ENCODE assay signal across 16 cellular contexts in genomic region chr1:10669570-10669969, GRCh38.
"Had no signal": no experiment of that assay in that cellular context is flagged by ENCODE, and none has a peak within 500 bp of the region (broad histone marks: within the 10 kb centered on the region; RNA-seq: fewer than 3 reads in every experiment).

No MANE protein-coding gene starts in this region.

- H3K27ac ChIP-seq: dorsolateral prefrontal cortex, hepatocyte, neural progenitor cell, ovary, tibial nerve had no signal

- H3K9ac ChIP-seq: neural progenitor cell had no signal

- H2AFZ ChIP-seq: hepatocyte, neural progenitor cell had no signal

- H3K27me3 ChIP-seq: ascending aorta, dorsolateral prefrontal cortex, hepatocyte, neural progenitor cell, ovary had no signal

- DNase-seq: activated CD4-positive, alpha-beta T cell treated with anti-CD3 and anti-CD28 coated beads, Interleukin-2, amount 50 U/mL, for 48 hours; activated CD8-positive, alpha-beta memory T cell treated with anti-CD3 and anti-CD28 coated beads, Interleukin-2, amount 10 ng/mL, durations not matched to agents 7 days and 5 days; activated naive CD4-positive, alpha-beta T cell treated with anti-CD3 and anti-CD28 coated beads, Interleukin-2, amount 10 ng/mL, durations not matched to agents 7 days and 5 days; activated T-cell treated with anti-CD3 and anti-CD28 coated beads, Interleukin-2, amount 50 U/mL, for 1 hour; dorsolateral prefrontal cortex; endodermal cell; kidney; naive B cell; ovary; stimulated activated CD4-positive, alpha-beta T cell treated with anti-CD3 and anti-CD28 coated beads, Interleukin-2, amount 100 ng/mL, for 48 hours; SW 1271; T-helper 9 cell had no signal

- H3K36me3 ChIP-seq: neural progenitor cell, ovary, tibial nerve had no signal

- H3K4me2 ChIP-seq: hepatocyte, neural progenitor cell had no signal

- H3K9me3 ChIP-seq: ascending aorta, ovary, tibial nerve had no signal

- H3K4me3 ChIP-seq: ascending aorta, dorsolateral prefrontal cortex, hepatocyte, neural progenitor cell, ovary, tibial nerve had no signal
